Comparison of ENCODE assay signal across 10 cellular contexts in the genomic region with DNA sequence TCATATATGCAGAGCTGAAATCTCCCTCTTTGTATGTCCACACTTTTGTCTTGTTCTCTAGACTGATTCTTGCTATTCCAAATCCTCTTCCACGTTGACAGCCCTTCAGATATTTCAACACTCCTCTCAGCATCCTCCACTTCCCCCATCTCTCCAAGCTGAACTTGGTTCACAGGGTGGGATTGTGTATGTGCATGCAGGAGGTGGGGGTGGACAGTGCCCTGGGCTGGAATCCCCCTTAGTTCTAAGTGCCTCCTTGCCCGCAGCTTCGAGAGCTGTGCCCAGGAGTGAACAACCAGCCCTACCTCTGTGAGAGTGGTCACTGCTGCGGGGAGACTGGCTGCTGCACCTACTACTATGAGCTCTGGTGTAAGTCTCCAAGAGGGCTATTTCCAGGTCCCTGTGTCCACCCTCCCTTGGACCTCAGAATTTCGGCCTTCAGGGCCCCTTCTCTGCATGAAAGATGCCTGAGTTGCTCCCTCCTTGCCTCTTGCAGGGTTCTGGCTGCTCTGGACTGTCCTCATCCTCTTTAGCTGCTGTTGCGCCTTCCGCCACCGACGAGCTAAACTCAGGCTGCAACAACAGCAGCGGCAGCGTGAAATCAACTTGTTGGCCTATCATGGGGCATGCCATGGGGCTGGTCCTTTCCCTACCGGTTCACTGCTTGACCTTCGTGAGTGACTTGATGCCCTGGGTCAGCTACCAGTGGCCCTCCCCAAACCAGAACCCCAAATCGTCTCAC. TPM values are rescaled to one million over a fixed set of nuclear protein-coding genes. Genes with fewer than 3 reads are reported as not detected.
DNase-seq lines count a peak whose midpoint lies in the region; ATAC-seq and TF ChIP-seq lines count a peak whose summit lies in the region.
"Had no signal": no experiment of that assay in that cellular context is flagged by ENCODE, and none has a peak within 500 bp of the region (broad histone marks: within the 10 kb centered on the region; RNA-seq: fewer than 3 reads in every experiment).

No MANE protein-coding gene starts in this region.

- H3K27ac Mint-ChIP-seq in activated CD8-positive, alpha-beta T cell treated with anti-CD3 and anti-CD28 coated beads, Interleukin-2, amount 10 ng/mL, durations not matched to agents 7 days and 5 days = peak overlapping the region; percentile 98

- CTCF ChIA-PET in activated CD8-positive, alpha-beta T cell treated with anti-CD3 and anti-CD28 coated beads, Interleukin-2, amount 10 ng/mL, durations not matched to agents 7 days and 5 days (lab: Charles Lee) = interaction anchor here (1.0 to 2.8 kb wide), 8 partner anchors 12 to 128 kb away, joined by 3 to 14 read pairs (median 8); a partner anchor contains a TSS

- POLR2A ChIA-PET in activated CD8-positive, alpha-beta T cell treated with anti-CD3 and anti-CD28 coated beads, Interleukin-2, amount 10 ng/mL, durations not matched to agents 7 days and 5 days (lab: Charles Lee) = interaction anchor here (0.8 to 3.1 kb wide), 6 partner anchors 8 to 71 kb away, joined by 3 to 33 read pairs (median 20); a partner anchor contains a TSS

- H3K36me3 ChIP-seq in heart right ventricle (peaks cover 0 to 35% (median 6%) of the 10 kb centered on the region in 9 donors), iPS-18a (ENCODE audit: control insufficient read depth, low read depth, low read length) (peaks cover 24% of the 10 kb centered on the region), upper lobe of left lung (peaks cover 0 to 26% (median 12%) of the 10 kb centered on the region in 4 donors)
- H3K36me3 ChIP-seq: thoracic aorta had no signal

- no peak for ATAC-seq in heart right ventricle
- no peak for ATAC-seq in activated CD8-positive, alpha-beta T cell treated with anti-CD3 and anti-CD28 coated beads, Interleukin-2, amount 10 ng/mL, durations not matched to agents 7 days and 5 days
- no peak for ATAC-seq in upper lobe of left lung (ENCODE audit: low FRiP score in 2 of 2)
- no peak for ATAC-seq in left lobe of liver

- no peak for TF ChIP-seq EP300 in upper lobe of left lung (IDR thresholded peaks at IDR 0.05)

- H3K4me1 ChIP-seq in heart right ventricle = peaks cover 14 to 50% (median 43%) of the 10 kb centered on the region in 9 donors
- H3K4me1 ChIP-seq in iPS-18a (ENCODE audit: control insufficient read depth, low read depth, low read length) = peaks cover 6% of the 10 kb centered on the region
- H3K4me1 ChIP-seq in upper lobe of left lung = peaks cover 38 to 55% (median 41%) of the 10 kb centered on the region in 4 donors

- H3K27me3 Mint-ChIP-seq in activated CD8-positive, alpha-beta T cell treated with anti-CD3 and anti-CD28 coated beads, Interleukin-2, amount 10 ng/mL, durations not matched to agents 7 days and 5 days (ENCODE audit: low read depth) = no peaks in the 10 kb centered on the region

- H3K27me3 ChIP-seq in heart right ventricle (no peaks in the 10 kb centered on the region), iPS-18a (ENCODE audit: control insufficient read depth, insufficient read depth, low read length) (no peaks in the 10 kb centered on the region), upper lobe of left lung (no peaks in the 10 kb centered on the region)

- DNase-seq in heart right ventricle (no peak), cardiac septum (ENCODE audit: low spot score) (no peak), upper lobe of left lung (no peak), left lobe of liver (ENCODE audit: low spot score) (no peak), globus pallidus (ENCODE audit: low spot score) (no peak), iPS-NIHi11 (ENCODE audit: low spot score) (no peak)
- DNase-seq in activated CD8-positive, alpha-beta T cell treated with anti-CD3 and anti-CD28 coated beads, Interleukin-2, amount 10 ng/mL, durations not matched to agents 7 days and 5 days = no peak
- DNase-seq: activated effector memory CD4-positive, alpha-beta T cell treated with Interleukin-2 at 50 U/mL for 16 hours had no signal

- peak overlapping the region; percentile 66 for H3K9ac ChIP-seq in iPS-18a (ENCODE audit: low read length)

- H3K4me1 Mint-ChIP-seq in activated CD8-positive, alpha-beta T cell treated with anti-CD3 and anti-CD28 coated beads, Interleukin-2, amount 10 ng/mL, durations not matched to agents 7 days and 5 days (ENCODE audit: low read depth) = peaks cover 64% of the 10 kb centered on the region

- H3K9me3 Mint-ChIP-seq in activated CD8-positive, alpha-beta T cell treated with anti-CD3 and anti-CD28 coated beads, Interleukin-2, amount 10 ng/mL, durations not matched to agents 7 days and 5 days (ENCODE audit: insufficient read depth) = no peaks in the 10 kb centered on the region

- H3K4me3 ChIP-seq in heart right ventricle (peak overlapping the region in 6 of 10 donors; percentile 65 to 90 (median 82)), iPS-18a (ENCODE audit: low read length) (peak overlapping the region; percentile 74), upper lobe of left lung (peak overlapping the region in 3 of 4 donors; percentile 66 to 87 (median 72))

- H3K36me3 Mint-ChIP-seq in activated CD8-positive, alpha-beta T cell treated with anti-CD3 and anti-CD28 coated beads, Interleukin-2, amount 10 ng/mL, durations not matched to agents 7 days and 5 days (ENCODE audit: low read depth) = peaks cover 37% of the 10 kb centered on the region

- no peak for TF ChIP-seq CTCF in heart right ventricle (IDR thresholded peaks at IDR 0.05)
- no peak for TF ChIP-seq CTCF in upper lobe of left lung (IDR thresholded peaks at IDR 0.05)

- intact Hi-C loops in heart right ventricle (cut with DNase I) = no loop called here
- intact Hi-C loops in cardiac septum (cut with DNase I) = loop anchor here (5.0 kb wide), 1 partner anchor 722 kb away; a partner anchor contains a TSS

- peak overlapping the region; percentile 99 for H3K4me3 Mint-ChIP-seq in activated CD8-positive, alpha-beta T cell treated with anti-CD3 and anti-CD28 coated beads, Interleukin-2, amount 10 ng/mL, durations not matched to agents 7 days and 5 days

- WGBS in heart right ventricle, 2 donors = 75 to 76% methylated on average over 14 of the region's 14 CpGs
- 76 to 84% methylated on average over 12 to 14 of the region's 14 CpGs for WGBS in upper lobe of left lung, 2 donors

- no peak for TF ChIP-seq POLR2A in upper lobe of left lung (IDR thresholded peaks at IDR 0.05)

- H3K9me3 ChIP-seq in heart right ventricle (no peaks in the 10 kb centered on the region), iPS-18a (ENCODE audit: control insufficient read depth, low read depth, low read length) (no peaks in the 10 kb centered on the region), upper lobe of left lung (no peaks in the 10 kb centered on the region)
- H3K9me3 ChIP-seq: thoracic aorta had no signal

- H3K27ac ChIP-seq in heart right ventricle (peak overlapping the region in 2 of 10 donors; percentile 95 to 98), iPS-18a (ENCODE audit: low read length) (no peak overlapping the region), upper lobe of left lung (peak overlapping the region in 1 of 4 donors; percentile 99)

RNA-seq across cellular contexts. Expression of a gene that starts 1.3 kb away (rescaled TPM):
- total RNA-seq in heart right ventricle (10 to 100 TPM; 34.8 to 54.1 (median 45.8) TPM), cardiac septum (47.7 TPM), upper lobe of left lung (100 to 1,000 TPM in 1 of 6 donors, 10 to 100 TPM in 5; 34.7 to 109 (median 51.3) TPM), left lobe of liver (38.8 TPM)
- 10 to 100 TPM; 39.4 to 59.8 TPM for polyA plus RNA-seq in heart right ventricle
- 10 to 100 TPM; 34.0 to 34.3 TPM for total RNA-seq in activated CD8-positive, alpha-beta T cell treated with anti-CD3 and anti-CD28 coated beads, Interleukin-2, amount 10 ng/mL, durations not matched to agents 7 days and 5 days

RNA-seq across cellular contexts. Expression of a gene that starts 4.7 kb away (rescaled TPM):
- total RNA-seq in heart right ventricle = 10 to 100 TPM in 9 of 10 donors, 1 to 10 TPM in 1; 8.9 to 22.0 (median 19.4) TPM
- polyA plus RNA-seq in heart right ventricle = 10 to 100 TPM; 29.6 to 40.7 TPM
- 18.0 TPM for total RNA-seq in cardiac septum
- 10 to 100 TPM; 25.7 to 29.1 TPM for total RNA-seq in activated CD8-positive, alpha-beta T cell treated with anti-CD3 and anti-CD28 coated beads, Interleukin-2, amount 10 ng/mL, durations not matched to agents 7 days and 5 days
- total RNA-seq in upper lobe of left lung = 10 to 100 TPM; 12.6 to 85.9 (median 32.5) TPM
- 16.5 TPM for total RNA-seq in left lobe of liver

RNA-seq across cellular contexts. Expression of a gene that starts 5.6 kb away (rescaled TPM):
- total RNA-seq in heart right ventricle (10 to 100 TPM; 12.1 to 28.3 (median 18.0) TPM), cardiac septum (20.6 TPM), upper lobe of left lung (10 to 100 TPM; 57.8 to 80.8 (median 63.1) TPM), left lobe of liver (53.3 TPM)
- polyA plus RNA-seq in heart right ventricle = 10 to 100 TPM; 25.6 to 30.4 TPM
- 10 to 100 TPM; 52.4 to 56.3 TPM for total RNA-seq in activated CD8-positive, alpha-beta T cell treated with anti-CD3 and anti-CD28 coated beads, Interleukin-2, amount 10 ng/mL, durations not matched to agents 7 days and 5 days

RNA-seq across cellular contexts. Expression of a gene that starts 12.9 kb away (rescaled TPM):
- total RNA-seq in heart right ventricle (100 to 1,000 TPM; 136 to 188 (median 150) TPM), cardiac septum (134 TPM), upper lobe of left lung (10 to 100 TPM; 19.9 to 87.1 (median 30.1) TPM), left lobe of liver (48.9 TPM)
- 100 to 1,000 TPM in 1 of 2 donors, 10 to 100 TPM in 1; 92.3 to 123 TPM for polyA plus RNA-seq in heart right ventricle
- total RNA-seq in activated CD8-positive, alpha-beta T cell treated with anti-CD3 and anti-CD28 coated beads, Interleukin-2, amount 10 ng/mL, durations not matched to agents 7 days and 5 days = 10 to 100 TPM; 95.7 to 96.2 TPM

RNA-seq across cellular contexts. Expression of a gene that starts 17.8 kb away (rescaled TPM):
- total RNA-seq in heart right ventricle (10 to 100 TPM in 8 of 10 donors, 1 to 10 TPM in 2; 9.3 to 23.4 (median 14.9) TPM), cardiac septum (18.5 TPM), upper lobe of left lung (10 to 100 TPM; 26.7 to 95.3 (median 34.0) TPM), left lobe of liver (114 TPM)
- polyA plus RNA-seq in heart right ventricle = 10 to 100 TPM; 25.5 to 33.9 TPM
- under 1 TPM; 0.37 to 0.57 TPM for total RNA-seq in activated CD8-positive, alpha-beta T cell treated with anti-CD3 and anti-CD28 coated beads, Interleukin-2, amount 10 ng/mL, durations not matched to agents 7 days and 5 days
